1 cellular context compared by ENCODE assay signal in the genomic region with DNA sequence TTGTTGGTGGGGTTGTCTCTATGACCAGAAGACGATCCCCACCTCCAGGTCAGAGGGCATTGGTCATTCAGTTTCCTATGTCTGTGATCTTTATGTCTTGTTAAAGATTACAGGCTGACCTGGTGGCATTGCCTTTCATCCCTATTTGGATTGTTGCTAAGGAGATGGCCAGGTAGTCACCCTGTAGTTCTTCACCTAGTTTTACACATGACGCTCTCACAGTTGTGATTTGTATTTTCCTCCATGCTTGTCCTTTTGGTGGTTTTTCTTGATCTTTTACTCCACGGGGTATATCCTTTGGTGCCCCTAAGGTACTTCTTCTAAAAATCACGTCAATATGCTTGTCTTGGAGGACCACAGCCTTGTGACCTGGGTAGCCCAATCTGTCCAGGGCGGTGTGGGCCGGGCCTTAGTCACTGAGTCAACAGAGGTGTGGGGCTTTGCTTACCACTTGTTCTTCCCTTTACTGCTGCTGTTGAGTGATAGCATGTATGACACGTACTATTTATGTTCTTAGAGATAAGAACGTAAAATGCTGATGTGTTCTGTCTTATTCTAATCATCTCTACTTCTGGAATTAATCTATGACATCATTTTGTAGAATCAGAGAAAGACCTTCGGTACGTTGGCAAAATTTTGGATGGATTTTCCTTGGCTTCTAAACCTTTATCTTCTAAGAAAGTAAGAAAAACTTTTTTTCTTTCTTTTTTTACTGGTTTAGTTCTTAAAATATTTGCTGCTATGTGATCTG.
TF ChIP-seq lines count a peak whose summit lies in the region.

No MANE protein-coding gene starts in this region.

TF ChIP-seq in K562, 482 proteins besides CTCF, POLR2A, EP300 and RAD21 (continued from another document and continues in another):
- TF ChIP-seq, protein P1, sequence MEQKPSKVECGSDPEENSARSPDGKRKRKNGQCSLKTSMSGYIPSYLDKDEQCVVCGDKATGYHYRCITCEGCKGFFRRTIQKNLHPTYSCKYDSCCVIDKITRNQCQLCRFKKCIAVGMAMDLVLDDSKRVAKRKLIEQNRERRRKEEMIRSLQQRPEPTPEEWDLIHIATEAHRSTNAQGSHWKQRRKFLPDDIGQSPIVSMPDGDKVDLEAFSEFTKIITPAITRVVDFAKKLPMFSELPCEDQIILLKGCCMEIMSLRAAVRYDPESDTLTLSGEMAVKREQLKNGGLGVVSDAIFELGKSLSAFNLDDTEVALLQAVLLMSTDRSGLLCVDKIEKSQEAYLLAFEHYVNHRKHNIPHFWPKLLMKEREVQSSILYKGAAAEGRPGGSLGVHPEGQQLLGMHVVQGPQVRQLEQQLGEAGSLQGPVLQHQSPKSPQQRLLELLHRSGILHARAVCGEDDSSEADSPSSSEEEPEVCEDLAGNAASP (IDR thresholded peaks at IDR 0.05), result no peak
- peak; percentile 100 for TF ChIP-seq FOXA3 (CRISPR knock-in tag; conservative IDR thresholded peaks at IDR 0.05 in 1 of 2, IDR thresholded peaks at IDR 0.05 in 1 of 2)
- no peak for TF ChIP-seq ZNF431 (CRISPR knock-in tag; IDR thresholded peaks at IDR 0.05)
- no peak for TF ChIP-seq ZNF282 (CRISPR knock-in tag; IDR thresholded peaks at IDR 0.05)
- no peak for TF ChIP-seq CHD4 (IDR thresholded peaks at IDR 0.05; ENCODE audit: insufficient read depth, insufficient replicate concordance, low read depth, low read length, poor library complexity, severe bottlenecking)
- TF ChIP-seq HMG20B (CRISPR knock-in tag; IDR thresholded peaks at IDR 0.05), result no peak
- TF ChIP-seq, protein P2, sequence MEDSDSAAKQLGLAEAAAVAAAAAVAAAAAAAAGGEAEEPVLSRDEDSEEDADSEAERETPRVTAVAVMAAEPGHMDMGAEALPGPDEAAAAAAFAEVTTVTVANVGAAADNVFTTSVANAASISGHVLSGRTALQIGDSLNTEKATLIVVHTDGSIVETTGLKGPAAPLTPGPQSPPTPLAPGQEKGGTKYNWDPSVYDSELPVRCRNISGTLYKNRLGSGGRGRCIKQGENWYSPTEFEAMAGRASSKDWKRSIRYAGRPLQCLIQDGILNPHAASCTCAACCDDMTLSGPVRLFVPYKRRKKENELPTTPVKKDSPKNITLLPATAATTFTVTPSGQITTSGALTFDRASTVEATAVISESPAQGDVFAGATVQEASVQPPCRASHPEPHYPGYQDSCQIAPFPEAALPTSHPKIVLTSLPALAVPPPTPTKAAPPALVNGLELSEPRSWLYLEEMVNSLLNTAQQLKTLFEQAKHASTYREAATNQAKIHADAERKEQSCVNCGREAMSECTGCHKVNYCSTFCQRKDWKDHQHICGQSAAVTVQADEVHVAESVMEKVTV (CRISPR knock-in tag; IDR thresholded peaks at IDR 0.05), result no peak
- peak; percentile 97 for TF ChIP-seq SMARCC2 (IDR thresholded peaks at IDR 0.05; ENCODE audit: low read depth)
- no peak for TF ChIP-seq MYBL2 (IDR thresholded peaks at IDR 0.05; ENCODE audit: low read depth)
- TF ChIP-seq MYBL2 (CRISPR knock-in tag; IDR thresholded peaks at IDR 0.05; ENCODE audit: borderline replicate concordance), result no peak
- no peak for TF ChIP-seq MCM3 (IDR thresholded peaks at IDR 0.05)
- peak; percentile 46; the same call in 1 of the 2 replicates for TF ChIP-seq FOXJ2 (tag; IDR thresholded peaks at IDR 0.05)
- no peak for TF ChIP-seq ZNF695 (CRISPR knock-in tag; IDR thresholded peaks at IDR 0.05)
- TF ChIP-seq FOXP1 (CRISPR knock-in tag; IDR thresholded peaks at IDR 0.05), result no peak
- no peak for TF ChIP-seq ZFP1 (CRISPR knock-in tag; IDR thresholded peaks at IDR 0.05)
- TF ChIP-seq MAFG (tag; conservative IDR thresholded peaks at IDR 0.05), result peak; percentile 80
- no peak for TF ChIP-seq NR2C1 (IDR thresholded peaks at IDR 0.05)
- no peak for TF ChIP-seq NR2C1 (tag; IDR thresholded peaks at IDR 0.05)
- TF ChIP-seq CREB1 (IDR thresholded peaks at IDR 0.05), result peak; percentile 76; the same call in 1 of the 2 replicates
- no peak for TF ChIP-seq CREB1 (CRISPR knock-in tag; IDR thresholded peaks at IDR 0.05)
- no peak for TF ChIP-seq HSF4 (CRISPR knock-in tag; IDR thresholded peaks at IDR 0.05; ENCODE audit: borderline replicate concordance)
- TF ChIP-seq ZBTB17 (CRISPR knock-in tag; IDR thresholded peaks at IDR 0.05), result peak; percentile 57; the same call in 1 of the 2 replicates
- TF ChIP-seq CBFA2T2 (conservative IDR thresholded peaks at IDR 0.05), result peak; percentile 90
- no peak for TF ChIP-seq SETDB1 (IDR thresholded peaks at IDR 0.05; ENCODE audit: low read length)
- TF ChIP-seq HDAC6 (IDR thresholded peaks at IDR 0.05; ENCODE audit: low read depth, low read length), result no peak
- peak; percentile 89 for TF ChIP-seq LEF1 (IDR thresholded peaks at IDR 0.05)
- TF ChIP-seq, protein P3, sequence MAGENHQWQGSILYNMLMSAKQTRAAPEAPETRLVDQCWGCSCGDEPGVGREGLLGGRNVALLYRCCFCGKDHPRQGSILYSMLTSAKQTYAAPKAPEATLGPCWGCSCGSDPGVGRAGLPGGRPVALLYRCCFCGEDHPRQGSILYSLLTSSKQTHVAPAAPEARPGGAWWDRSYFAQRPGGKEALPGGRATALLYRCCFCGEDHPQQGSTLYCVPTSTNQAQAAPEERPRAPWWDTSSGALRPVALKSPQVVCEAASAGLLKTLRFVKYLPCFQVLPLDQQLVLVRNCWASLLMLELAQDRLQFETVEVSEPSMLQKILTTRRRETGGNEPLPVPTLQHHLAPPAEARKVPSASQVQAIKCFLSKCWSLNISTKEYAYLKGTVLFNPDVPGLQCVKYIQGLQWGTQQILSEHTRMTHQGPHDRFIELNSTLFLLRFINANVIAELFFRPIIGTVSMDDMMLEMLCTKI (IDR thresholded peaks at IDR 0.05; ENCODE audit: partially characterized antibody), result no peak
- TF ChIP-seq, protein P4, sequence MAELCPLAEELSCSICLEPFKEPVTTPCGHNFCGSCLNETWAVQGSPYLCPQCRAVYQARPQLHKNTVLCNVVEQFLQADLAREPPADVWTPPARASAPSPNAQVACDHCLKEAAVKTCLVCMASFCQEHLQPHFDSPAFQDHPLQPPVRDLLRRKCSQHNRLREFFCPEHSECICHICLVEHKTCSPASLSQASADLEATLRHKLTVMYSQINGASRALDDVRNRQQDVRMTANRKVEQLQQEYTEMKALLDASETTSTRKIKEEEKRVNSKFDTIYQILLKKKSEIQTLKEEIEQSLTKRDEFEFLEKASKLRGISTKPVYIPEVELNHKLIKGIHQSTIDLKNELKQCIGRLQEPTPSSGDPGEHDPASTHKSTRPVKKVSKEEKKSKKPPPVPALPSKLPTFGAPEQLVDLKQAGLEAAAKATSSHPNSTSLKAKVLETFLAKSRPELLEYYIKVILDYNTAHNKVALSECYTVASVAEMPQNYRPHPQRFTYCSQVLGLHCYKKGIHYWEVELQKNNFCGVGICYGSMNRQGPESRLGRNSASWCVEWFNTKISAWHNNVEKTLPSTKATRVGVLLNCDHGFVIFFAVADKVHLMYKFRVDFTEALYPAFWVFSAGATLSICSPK (IDR thresholded peaks at IDR 0.05; ENCODE audit: borderline replicate concordance), result no peak
- peak; percentile 96 for TF ChIP-seq FOXA1 (IDR thresholded peaks at IDR 0.05; ENCODE audit: borderline replicate concordance)
- TF ChIP-seq XRCC4 (IDR thresholded peaks at IDR 0.05; ENCODE audit: extremely low read depth, insufficient read depth, insufficient read length), result no peak
- TF ChIP-seq SAP30 (IDR thresholded peaks at IDR 0.05; ENCODE audit: borderline replicate concordance, insufficient read depth, low read depth, low read length, poor library complexity, severe bottlenecking), result no peak
- no peak for TF ChIP-seq RBM17 (IDR thresholded peaks at IDR 0.05; ENCODE audit: borderline replicate concordance, low read depth, low read length)
- TF ChIP-seq ZNF324 (CRISPR knock-in tag; IDR thresholded peaks at IDR 0.05), result no peak
- TF ChIP-seq ZNF583 (CRISPR knock-in tag; IDR thresholded peaks at IDR 0.05), result no peak
- no peak for TF ChIP-seq TBP (optimal IDR thresholded peaks at IDR 0.05; ENCODE audit: low read depth, low read length)
- TF ChIP-seq, protein P5, sequence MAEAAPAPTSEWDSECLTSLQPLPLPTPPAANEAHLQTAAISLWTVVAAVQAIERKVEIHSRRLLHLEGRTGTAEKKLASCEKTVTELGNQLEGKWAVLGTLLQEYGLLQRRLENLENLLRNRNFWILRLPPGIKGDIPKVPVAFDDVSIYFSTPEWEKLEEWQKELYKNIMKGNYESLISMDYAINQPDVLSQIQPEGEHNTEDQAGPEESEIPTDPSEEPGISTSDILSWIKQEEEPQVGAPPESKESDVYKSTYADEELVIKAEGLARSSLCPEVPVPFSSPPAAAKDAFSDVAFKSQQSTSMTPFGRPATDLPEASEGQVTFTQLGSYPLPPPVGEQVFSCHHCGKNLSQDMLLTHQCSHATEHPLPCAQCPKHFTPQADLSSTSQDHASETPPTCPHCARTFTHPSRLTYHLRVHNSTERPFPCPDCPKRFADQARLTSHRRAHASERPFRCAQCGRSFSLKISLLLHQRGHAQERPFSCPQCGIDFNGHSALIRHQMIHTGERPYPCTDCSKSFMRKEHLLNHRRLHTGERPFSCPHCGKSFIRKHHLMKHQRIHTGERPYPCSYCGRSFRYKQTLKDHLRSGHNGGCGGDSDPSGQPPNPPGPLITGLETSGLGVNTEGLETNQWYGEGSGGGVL (CRISPR knock-in tag; IDR thresholded peaks at IDR 0.05), result no peak
- TF ChIP-seq, protein P6, sequence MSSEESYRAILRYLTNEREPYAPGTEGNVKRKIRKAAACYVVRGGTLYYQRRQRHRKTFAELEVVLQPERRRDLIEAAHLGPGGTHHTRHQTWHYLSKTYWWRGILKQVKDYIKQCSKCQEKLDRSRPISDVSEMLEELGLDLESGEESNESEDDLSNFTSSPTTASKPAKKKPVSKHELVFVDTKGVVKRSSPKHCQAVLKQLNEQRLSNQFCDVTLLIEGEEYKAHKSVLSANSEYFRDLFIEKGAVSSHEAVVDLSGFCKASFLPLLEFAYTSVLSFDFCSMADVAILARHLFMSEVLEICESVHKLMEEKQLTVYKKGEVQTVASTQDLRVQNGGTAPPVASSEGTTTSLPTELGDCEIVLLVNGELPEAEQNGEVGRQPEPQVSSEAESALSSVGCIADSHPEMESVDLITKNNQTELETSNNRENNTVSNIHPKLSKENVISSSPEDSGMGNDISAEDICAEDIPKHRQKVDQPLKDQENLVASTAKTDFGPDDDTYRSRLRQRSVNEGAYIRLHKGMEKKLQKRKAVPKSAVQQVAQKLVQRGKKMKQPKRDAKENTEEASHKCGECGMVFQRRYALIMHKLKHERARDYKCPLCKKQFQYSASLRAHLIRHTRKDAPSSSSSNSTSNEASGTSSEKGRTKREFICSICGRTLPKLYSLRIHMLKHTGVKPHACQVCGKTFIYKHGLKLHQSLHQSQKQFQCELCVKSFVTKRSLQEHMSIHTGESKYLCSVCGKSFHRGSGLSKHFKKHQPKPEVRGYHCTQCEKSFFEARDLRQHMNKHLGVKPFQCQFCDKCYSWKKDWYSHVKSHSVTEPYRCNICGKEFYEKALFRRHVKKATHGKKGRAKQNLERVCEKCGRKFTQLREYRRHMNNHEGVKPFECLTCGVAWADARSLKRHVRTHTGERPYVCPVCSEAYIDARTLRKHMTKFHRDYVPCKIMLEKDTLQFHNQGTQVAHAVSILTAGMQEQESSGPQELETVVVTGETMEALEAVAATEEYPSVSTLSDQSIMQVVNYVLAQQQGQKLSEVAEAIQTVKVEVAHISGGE (CRISPR knock-in tag; IDR thresholded peaks at IDR 0.05), result 0 out of 6 replicates have a peak, but pooled peaks of 1 of the 3 experiments have one; percentile 27
- TF ChIP-seq ZNF143 (CRISPR knock-in tag; IDR thresholded peaks at IDR 0.05), result no peak
- TF ChIP-seq TCFL5 (CRISPR knock-in tag; conservative IDR thresholded peaks at IDR 0.05), result no peak
- no peak for TF ChIP-seq PTTG1 (tag; IDR thresholded peaks at IDR 0.05; ENCODE audit: low read depth)
- TF ChIP-seq IFI16 (CRISPR knock-in tag; IDR thresholded peaks at IDR 0.05), result no peak
- TF ChIP-seq, protein P7, sequence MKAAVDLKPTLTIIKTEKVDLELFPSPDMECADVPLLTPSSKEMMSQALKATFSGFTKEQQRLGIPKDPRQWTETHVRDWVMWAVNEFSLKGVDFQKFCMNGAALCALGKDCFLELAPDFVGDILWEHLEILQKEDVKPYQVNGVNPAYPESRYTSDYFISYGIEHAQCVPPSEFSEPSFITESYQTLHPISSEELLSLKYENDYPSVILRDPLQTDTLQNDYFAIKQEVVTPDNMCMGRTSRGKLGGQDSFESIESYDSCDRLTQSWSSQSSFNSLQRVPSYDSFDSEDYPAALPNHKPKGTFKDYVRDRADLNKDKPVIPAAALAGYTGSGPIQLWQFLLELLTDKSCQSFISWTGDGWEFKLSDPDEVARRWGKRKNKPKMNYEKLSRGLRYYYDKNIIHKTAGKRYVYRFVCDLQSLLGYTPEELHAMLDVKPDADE (conservative IDR thresholded peaks at IDR 0.05; ENCODE audit: control insufficient read depth, low read depth, low read length), result no peak
- TF ChIP-seq SMARCB1 (IDR thresholded peaks at IDR 0.05; ENCODE audit: insufficient read length, low read depth), result no peak
- TF ChIP-seq, protein P8, sequence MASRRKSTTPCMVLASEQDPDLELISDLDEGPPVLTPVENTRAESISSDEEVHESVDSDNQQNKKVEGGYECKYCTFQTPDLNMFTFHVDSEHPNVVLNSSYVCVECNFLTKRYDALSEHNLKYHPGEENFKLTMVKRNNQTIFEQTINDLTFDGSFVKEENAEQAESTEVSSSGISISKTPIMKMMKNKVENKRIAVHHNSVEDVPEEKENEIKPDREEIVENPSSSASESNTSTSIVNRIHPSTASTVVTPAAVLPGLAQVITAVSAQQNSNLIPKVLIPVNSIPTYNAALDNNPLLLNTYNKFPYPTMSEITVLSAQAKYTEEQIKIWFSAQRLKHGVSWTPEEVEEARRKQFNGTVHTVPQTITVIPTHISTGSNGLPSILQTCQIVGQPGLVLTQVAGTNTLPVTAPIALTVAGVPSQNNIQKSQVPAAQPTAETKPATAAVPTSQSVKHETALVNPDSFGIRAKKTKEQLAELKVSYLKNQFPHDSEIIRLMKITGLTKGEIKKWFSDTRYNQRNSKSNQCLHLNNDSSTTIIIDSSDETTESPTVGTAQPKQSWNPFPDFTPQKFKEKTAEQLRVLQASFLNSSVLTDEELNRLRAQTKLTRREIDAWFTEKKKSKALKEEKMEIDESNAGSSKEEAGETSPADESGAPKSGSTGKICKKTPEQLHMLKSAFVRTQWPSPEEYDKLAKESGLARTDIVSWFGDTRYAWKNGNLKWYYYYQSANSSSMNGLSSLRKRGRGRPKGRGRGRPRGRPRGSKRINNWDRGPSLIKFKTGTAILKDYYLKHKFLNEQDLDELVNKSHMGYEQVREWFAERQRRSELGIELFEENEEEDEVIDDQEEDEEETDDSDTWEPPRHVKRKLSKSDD (conservative IDR thresholded peaks at IDR 0.05; ENCODE audit: low read length), result no peak
- TF ChIP-seq ZNF764 (CRISPR knock-in tag; IDR thresholded peaks at IDR 0.05; ENCODE audit: low read depth), result no peak
- no peak for TF ChIP-seq HMGN3 (IDR thresholded peaks at IDR 0.05; ENCODE audit: borderline replicate concordance, extremely low read depth, insufficient read length, low read depth, low read length)
- TF ChIP-seq, protein P9, sequence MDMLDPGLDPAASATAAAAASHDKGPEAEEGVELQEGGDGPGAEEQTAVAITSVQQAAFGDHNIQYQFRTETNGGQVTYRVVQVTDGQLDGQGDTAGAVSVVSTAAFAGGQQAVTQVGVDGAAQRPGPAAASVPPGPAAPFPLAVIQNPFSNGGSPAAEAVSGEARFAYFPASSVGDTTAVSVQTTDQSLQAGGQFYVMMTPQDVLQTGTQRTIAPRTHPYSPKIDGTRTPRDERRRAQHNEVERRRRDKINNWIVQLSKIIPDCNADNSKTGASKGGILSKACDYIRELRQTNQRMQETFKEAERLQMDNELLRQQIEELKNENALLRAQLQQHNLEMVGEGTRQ (CRISPR knock-in tag; IDR thresholded peaks at IDR 0.05), result no peak
- no peak for TF ChIP-seq MBD2 (IDR thresholded peaks at IDR 0.05; ENCODE audit: borderline replicate concordance, low read depth)
- peak in 1 of 2 experiments; percentile 38 for TF ChIP-seq NCOA2 (IDR thresholded peaks at IDR 0.05; ENCODE audit: partially characterized antibody in 2 of 2)
